ENCODE assay signal across 26 cellular contexts in the genomic region with DNA sequence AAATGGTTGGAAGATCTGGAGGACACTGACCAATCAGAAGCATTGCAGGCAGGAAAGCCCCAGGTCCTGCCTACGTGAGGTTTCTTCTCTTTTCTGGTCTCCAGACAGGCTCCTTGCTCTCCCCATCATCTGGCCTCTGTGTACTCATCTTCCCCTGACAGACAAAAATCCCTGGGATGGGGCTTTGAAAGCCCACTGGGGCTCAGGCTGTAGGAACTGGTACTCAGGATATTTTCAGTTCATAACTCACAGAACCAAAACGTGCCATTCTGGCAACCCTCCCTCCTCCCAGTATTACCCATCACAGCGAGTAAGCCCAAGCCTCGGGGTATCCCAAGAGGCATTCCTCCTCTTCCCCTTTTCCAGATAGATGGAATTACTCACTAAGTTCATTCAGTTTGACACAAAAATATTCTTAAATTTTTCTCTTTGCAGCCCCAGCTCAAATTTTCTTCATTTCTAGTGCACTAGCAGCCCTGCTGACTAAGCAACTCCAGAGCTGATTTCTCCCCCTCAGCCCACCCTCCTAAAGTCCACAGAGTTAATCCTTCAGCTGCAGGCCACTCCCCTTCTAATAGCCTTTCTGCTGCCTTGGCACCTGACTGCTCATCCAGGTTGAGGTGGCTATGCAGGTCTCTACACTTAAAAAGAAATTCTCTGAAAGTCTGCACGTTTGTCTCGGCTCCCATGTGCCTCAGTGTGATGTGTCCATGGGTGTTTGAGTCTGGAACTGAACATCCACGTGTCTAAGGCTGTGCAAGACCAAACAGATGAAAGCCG.
DNase-seq lines count a peak whose midpoint lies in the region; ATAC-seq and TF ChIP-seq lines count a peak whose summit lies in the region.
"Had no signal": no experiment of that assay in that cellular context is flagged by ENCODE, and none has a peak within 500 bp of the region (broad histone marks: within the 10 kb centered on the region; RNA-seq: fewer than 3 reads in every experiment).

No MANE protein-coding gene starts in this region.

- H3K27ac ChIP-seq in GM23338 (ENCODE audit: low read depth) (no peak overlapping the region), WERI-Rb-1 (no peak overlapping the region), left lung (no peak overlapping the region), PC-9 (no peak overlapping the region)
- H3K27ac ChIP-seq: 22Rv1, GM23248, HL-60, SJCRH30 had no signal

- DNase-seq in NCI-H1417 (lab: John Stamatoyannopoulos, UW) = peak in 2 of 3 experiments; percentile 4 to 34
- no peak for DNase-seq in NCI-H1417 treated with DMSO at 0.1 percent for 48 hours (lab: John Stamatoyannopoulos, UW)
- no peak for DNase-seq in GM23338 (ENCODE audit: low spot score)
- peak; percentile 56 for DNase-seq in WERI-Rb-1
- DNase-seq in left lung = no peak
- DNase-seq in natural killer cell treated with Interleukin-12 subunit alpha and Interleukin-12 subunit beta and Interleukin-15 and Interleukin-18, amount 100 ng/mL, for 72 hours (ENCODE audit: low spot score) = no peak
- DNase-seq in PC-9 = no peak
- DNase-seq: BE2C; CD8-positive, alpha-beta memory T cell; DMS 273 treated with DMSO at 0.1 percent for 48 hours; DMS79; EL; GDM1; GM23248; HCEC 1CT; KBM-7; NCI-H1105 treated with DMSO at 0.1 percent for 48 hours; NCI-H1694 treated with DMSO at 0.1 percent for 48 hours; NCI-H2081; SJCRH30 had no signal

- BruUV-seq in PC-9 (replicated peaks; lab: Mats Ljungman, UMichigan) = no TSS peak

- H3K4me3 Mint-ChIP-seq in GM23338 = no peak overlapping the region
- no peak overlapping the region for H3K4me3 Mint-ChIP-seq in natural killer cell treated with Interleukin-12 subunit alpha and Interleukin-12 subunit beta and Interleukin-15 and Interleukin-18, amount 100 ng/mL, for 72 hours
- H3K4me3 Mint-ChIP-seq: CD14-positive monocyte; CD8-positive, alpha-beta memory T cell had no signal

- no peak overlapping the region for H3K4me2 ChIP-seq in GM23338
- no peak overlapping the region for H3K4me2 ChIP-seq in PC-9

- no peaks in the 10 kb centered on the region for H4K20me1 ChIP-seq in GM23338 (replicated peaks; ENCODE audit: insufficient read depth)
- H4K20me1 ChIP-seq in PC-9 (ENCODE audit: insufficient read depth) = no peaks in the 10 kb centered on the region

- no peaks in the 10 kb centered on the region for H3K27me3 ChIP-seq in GM23338 (ENCODE audit: insufficient read depth)
- H3K27me3 ChIP-seq in WERI-Rb-1 (ENCODE audit: insufficient read depth, low read depth, severe bottlenecking) = no peaks in the 10 kb centered on the region
- H3K27me3 ChIP-seq in left lung = no peaks in the 10 kb centered on the region
- H3K27me3 ChIP-seq in PC-9 (ENCODE audit: insufficient read depth, low read depth) = peaks cover 12% of the 10 kb centered on the region; the same call in 1 of the 2 replicates
- H3K27me3 ChIP-seq: BE2C, SJCRH30 had no signal

- H3K9me3 Mint-ChIP-seq in GM23338 = no peaks in the 10 kb centered on the region
- H3K9me3 Mint-ChIP-seq in natural killer cell treated with Interleukin-12 subunit alpha and Interleukin-12 subunit beta and Interleukin-15 and Interleukin-18, amount 100 ng/mL, for 72 hours = no peaks in the 10 kb centered on the region
- H3K9me3 Mint-ChIP-seq: CD8-positive, alpha-beta memory T cell had no signal

- no peaks in the 10 kb centered on the region for H3K79me2 ChIP-seq in GM23338 (replicated peaks; ENCODE audit: insufficient read depth)
- no peaks in the 10 kb centered on the region for H3K79me2 ChIP-seq in PC-9 (ENCODE audit: low read depth)

- H3K4me1 Mint-ChIP-seq in GM23338 = no peaks in the 10 kb centered on the region
- no peaks in the 10 kb centered on the region for H3K4me1 Mint-ChIP-seq in natural killer cell treated with Interleukin-12 subunit alpha and Interleukin-12 subunit beta and Interleukin-15 and Interleukin-18, amount 100 ng/mL, for 72 hours (ENCODE audit: low read depth in 2 of 2)
- H3K4me1 Mint-ChIP-seq: CD14-positive monocyte; CD8-positive, alpha-beta memory T cell had no signal

- H3K4me3 ChIP-seq in GM23338 (no peak overlapping the region), WERI-Rb-1 (ENCODE audit: low read depth, low read length) (no peak overlapping the region), left lung (no peak overlapping the region), PC-9 (no peak overlapping the region)
- H3K4me3 ChIP-seq: GM12878, GM23248, SJCRH30 had no signal

- H3K27me3 Mint-ChIP-seq in GM23338 (ENCODE audit: insufficient read depth, low read depth, poor library complexity) = peaks cover 3% of the 10 kb centered on the region
- H3K27me3 Mint-ChIP-seq in natural killer cell treated with Interleukin-12 subunit alpha and Interleukin-12 subunit beta and Interleukin-15 and Interleukin-18, amount 100 ng/mL, for 72 hours = peaks cover 0 to 2% of the 10 kb centered on the region in 2 donors

- H3K9me3 ChIP-seq in WERI-Rb-1 (ENCODE audit: severe bottlenecking) (no peaks in the 10 kb centered on the region), left lung (no peaks in the 10 kb centered on the region), PC-9 (ENCODE audit: insufficient read depth, low read depth) (no peaks in the 10 kb centered on the region)
- H3K9me3 ChIP-seq: BE2C, SJCRH30 had no signal

- intact Hi-C loops in left lung (cut with DNase I) = no loop called here
- intact Hi-C loops in PC-9 (cut with micrococcal nuclease; ENCODE audit: unreplicated experiment) = no loop called here

- peak overlapping the region; percentile 14; the same call in 1 of the 2 replicates for H2AFZ ChIP-seq in GM23338
- H2AFZ ChIP-seq in PC-9 = no peak overlapping the region
- H2AFZ ChIP-seq: GM23248 had no signal

- TF ChIP-seq CTCF in GM23338 (conservative IDR thresholded peaks at IDR 0.05; ENCODE audit: low read depth in 2 of 2) = no peak
- no peak for TF ChIP-seq CTCF in WERI-Rb-1 (IDR thresholded peaks at IDR 0.05; ENCODE audit: low read depth, low read length)
- TF ChIP-seq CTCF in left lung (IDR thresholded peaks at IDR 0.05) = no peak
- TF ChIP-seq CTCF in PC-9 (conservative IDR thresholded peaks at IDR 0.05) = no peak

- POLR2A ChIA-PET in PC-9 (lab: Charles Lee; ENCODE audit: unreplicated experiment) = no interaction called here

- H3F3A ChIP-seq in GM23338 (replicated peaks; ENCODE audit: low read depth) = no peaks in the 10 kb centered on the region
- H3F3A ChIP-seq in PC-9 (ENCODE audit: insufficient read depth, low read depth) = no peaks in the 10 kb centered on the region

- H3K9me2 ChIP-seq in GM23338 (ENCODE audit: insufficient read depth) (0 out of 2 replicates have a peak, but pooled peaks cover 3% of the 10 kb centered on the region), PC-9 (ENCODE audit: insufficient read depth) (no peaks in the 10 kb centered on the region)

- H3K36me3 ChIP-seq in GM23338 (ENCODE audit: insufficient read depth) (no peaks in the 10 kb centered on the region), WERI-Rb-1 (no peaks in the 10 kb centered on the region), left lung (no peaks in the 10 kb centered on the region), PC-9 (ENCODE audit: low read depth) (no peaks in the 10 kb centered on the region)
- H3K36me3 ChIP-seq: BE2C, SJCRH30 had no signal

- H3K4me1 ChIP-seq in GM23338 (ENCODE audit: insufficient read depth) (no peaks in the 10 kb centered on the region), left lung (no peaks in the 10 kb centered on the region), PC-9 (replicated peaks; ENCODE audit: insufficient read depth) (no peaks in the 10 kb centered on the region)
- H3K4me1 ChIP-seq: BE2C, SJCRH30 had no signal

- CTCF ChIA-PET in PC-9 (lab: Charles Lee) = no interaction called here

- ATAC-seq in GM23338 (peak; percentile 32; the same call in 2 of the 3 replicates), left lung (peak; percentile 36), HG03442 (IDR thresholded peaks at IDR 0.05; ENCODE audit: unreplicated experiment) (no peak)
- ATAC-seq in natural killer cell treated with Interleukin-12 subunit alpha and Interleukin-12 subunit beta and Interleukin-15 and Interleukin-18, amount 100 ng/mL, for 72 hours = no peak
- ATAC-seq: GM12878, SK-N-SH treated with all-trans-retinoic acid at 6 μM for 48 hours had no signal

- no peak overlapping the region for H3K27ac Mint-ChIP-seq in GM23338
- no peak overlapping the region for H3K27ac Mint-ChIP-seq in natural killer cell treated with Interleukin-12 subunit alpha and Interleukin-12 subunit beta and Interleukin-15 and Interleukin-18, amount 100 ng/mL, for 72 hours
- H3K27ac Mint-ChIP-seq: CD14-positive monocyte had no signal

- H3K36me3 Mint-ChIP-seq in GM23338 (ENCODE audit: low read depth) = no peaks in the 10 kb centered on the region
- no peaks in the 10 kb centered on the region for H3K36me3 Mint-ChIP-seq in natural killer cell treated with Interleukin-12 subunit alpha and Interleukin-12 subunit beta and Interleukin-15 and Interleukin-18, amount 100 ng/mL, for 72 hours
- H3K36me3 Mint-ChIP-seq: CD14-positive monocyte; CD8-positive, alpha-beta memory T cell had no signal

TF ChIP-seq in GM23338, 12 proteins besides CTCF, POLR2A, EP300 and RAD21:
- no peak for TF ChIP-seq EZH2 (IDR thresholded peaks at IDR 0.05; ENCODE audit: low read depth, unreplicated experiment)
- no peak for TF ChIP-seq JUNB (IDR thresholded peaks at IDR 0.05; ENCODE audit: unreplicated experiment)
- TF ChIP-seq, protein P1, sequence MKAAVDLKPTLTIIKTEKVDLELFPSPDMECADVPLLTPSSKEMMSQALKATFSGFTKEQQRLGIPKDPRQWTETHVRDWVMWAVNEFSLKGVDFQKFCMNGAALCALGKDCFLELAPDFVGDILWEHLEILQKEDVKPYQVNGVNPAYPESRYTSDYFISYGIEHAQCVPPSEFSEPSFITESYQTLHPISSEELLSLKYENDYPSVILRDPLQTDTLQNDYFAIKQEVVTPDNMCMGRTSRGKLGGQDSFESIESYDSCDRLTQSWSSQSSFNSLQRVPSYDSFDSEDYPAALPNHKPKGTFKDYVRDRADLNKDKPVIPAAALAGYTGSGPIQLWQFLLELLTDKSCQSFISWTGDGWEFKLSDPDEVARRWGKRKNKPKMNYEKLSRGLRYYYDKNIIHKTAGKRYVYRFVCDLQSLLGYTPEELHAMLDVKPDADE (IDR thresholded peaks at IDR 0.05) = no peak

Comparison
In these comparisons a context has a peak if more than half of its experiments do, and no peak if none do; other contexts are left out.
1. DNase-seq: peak in NCI-H1417 (2 of 3) and WERI-Rb-1 (single experiment); none in NCI-H1417 treated with DMSO at 0.1 percent for 48 hours (single experiment), GM23338 (single experiment), left lung (0 of 2), natural killer cell treated with Interleukin-12 subunit alpha and Interleukin-12 subunit beta and Interleukin-15 and Interleukin-18, amount 100 ng/mL, for 72 hours (single experiment) and PC-9 (0 of 2).
2. ATAC-seq: peak in GM23338 (single experiment) and left lung (single experiment); none in natural killer cell treated with Interleukin-12 subunit alpha and Interleukin-12 subunit beta and Interleukin-15 and Interleukin-18, amount 100 ng/mL, for 72 hours (0 of 2) and HG03442 (single experiment).